1 cellular context compared by ENCODE assay signal in the genomic region with DNA sequence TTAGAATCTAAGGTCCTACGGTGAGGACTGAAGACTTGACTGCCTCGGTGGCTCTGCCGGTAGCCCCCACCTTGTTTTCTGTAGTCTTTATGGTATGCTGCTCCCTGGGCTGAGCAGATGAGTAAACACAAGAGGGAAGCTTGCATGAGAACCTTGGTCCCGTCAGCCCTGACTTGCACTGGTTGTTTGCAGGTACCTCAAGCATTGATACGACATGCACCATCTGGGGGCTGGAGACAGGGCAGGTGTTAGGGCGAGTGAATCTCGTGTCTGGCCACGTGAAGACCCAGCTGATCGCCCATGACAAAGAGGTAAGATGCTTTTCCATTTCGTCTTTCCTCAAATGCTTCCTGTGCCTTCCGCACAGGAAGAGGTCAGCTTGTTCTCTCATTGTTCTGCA.
TF ChIP-seq lines count a peak whose summit lies in the region.

No MANE protein-coding gene starts in this region.

TF ChIP-seq in GM23338, 12 proteins besides CTCF, POLR2A, EP300 and RAD21 (continued from another document):
- TF ChIP-seq, protein P1, sequence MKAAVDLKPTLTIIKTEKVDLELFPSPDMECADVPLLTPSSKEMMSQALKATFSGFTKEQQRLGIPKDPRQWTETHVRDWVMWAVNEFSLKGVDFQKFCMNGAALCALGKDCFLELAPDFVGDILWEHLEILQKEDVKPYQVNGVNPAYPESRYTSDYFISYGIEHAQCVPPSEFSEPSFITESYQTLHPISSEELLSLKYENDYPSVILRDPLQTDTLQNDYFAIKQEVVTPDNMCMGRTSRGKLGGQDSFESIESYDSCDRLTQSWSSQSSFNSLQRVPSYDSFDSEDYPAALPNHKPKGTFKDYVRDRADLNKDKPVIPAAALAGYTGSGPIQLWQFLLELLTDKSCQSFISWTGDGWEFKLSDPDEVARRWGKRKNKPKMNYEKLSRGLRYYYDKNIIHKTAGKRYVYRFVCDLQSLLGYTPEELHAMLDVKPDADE (IDR thresholded peaks at IDR 0.05): no peak
